ENCODE assay signal across 20 cellular contexts in the genomic region with DNA sequence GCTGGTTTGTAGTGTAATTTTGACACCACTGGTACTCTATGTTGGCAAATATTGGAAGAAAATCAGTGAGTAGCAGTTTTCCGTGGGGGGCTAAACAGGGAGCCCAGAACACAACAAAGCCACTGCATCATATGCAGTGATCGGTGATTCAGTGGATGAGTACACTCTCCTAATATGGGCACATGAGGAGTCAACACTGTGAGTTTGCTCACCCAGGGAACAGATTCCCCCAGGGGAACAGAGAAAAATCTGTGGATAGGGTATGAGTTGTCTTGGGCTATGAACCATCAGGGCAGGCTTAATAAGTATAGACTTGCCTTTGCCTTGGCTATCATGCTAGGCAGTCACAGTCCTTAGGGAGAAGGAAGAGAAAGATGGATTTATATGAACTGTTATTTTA.
DNase-seq lines count a peak whose midpoint lies in the region; ATAC-seq and TF ChIP-seq lines count a peak whose summit lies in the region.
"Had no signal": no experiment of that assay in that cellular context is flagged by ENCODE, and none has a peak within 500 bp of the region (broad histone marks: within the 10 kb centered on the region; RNA-seq: fewer than 3 reads in every experiment).

No MANE protein-coding gene starts in this region.

- intact Hi-C loops in uterus (cut with DNase I; ENCODE audit: low total_unique reads): no loop called here
- intact Hi-C loops in gastrocnemius medialis (cut with DNase I; ENCODE audit: low total_unique reads): no loop called here

- in situ Hi-C loops in gastrocnemius medialis (cut with MboI; ENCODE audit: low sequenced_read_pairs in 4 of 4): no loop called here

- H3K4me1 ChIP-seq in uterus: no peaks in the 10 kb centered on the region
- H3K4me1 ChIP-seq in gastrocnemius medialis: no peaks in the 10 kb centered on the region
- H3K4me1 ChIP-seq: left ventricle myocardium inferior, Peyer's patch, upper lobe of right lung had no signal

- no peak for TF ChIP-seq CTCF in cardiac fibroblast (IDR thresholded peaks at IDR 0.05; ENCODE audit: low read depth, low read length)
- TF ChIP-seq CTCF in kidney epithelial cell (IDR thresholded peaks at IDR 0.05; ENCODE audit: insufficient read depth, low read length, poor library complexity, severe bottlenecking): no peak
- no peak for TF ChIP-seq CTCF in uterus (IDR thresholded peaks at IDR 0.05)
- TF ChIP-seq CTCF in gastrocnemius medialis (IDR thresholded peaks at IDR 0.05 in 4 of 5, conservative IDR thresholded peaks at IDR 0.05 in 1 of 5): no peak

- no peaks in the 10 kb centered on the region for H3K9me3 ChIP-seq in uterus
- H3K9me3 ChIP-seq in gastrocnemius medialis: no peaks in the 10 kb centered on the region
- H3K9me3 ChIP-seq: BLaER1 treated with 17β-estradiol and CSF1 and Interleukin-3, amounts not matched to agents 10 nM and 100 nM; Peyer's patch; upper lobe of right lung had no signal

- H3K27ac ChIP-seq in uterus: no peak overlapping the region
- H3K27ac ChIP-seq in gastrocnemius medialis: no peak overlapping the region
- H3K27ac ChIP-seq: BLaER1 treated with 17β-estradiol and CSF1 and Interleukin-3, amounts not matched to agents 10 nM and 100 nM; left ventricle myocardium inferior; Peyer's patch; upper lobe of right lung had no signal

- TF ChIP-seq POLR2A in uterus (IDR thresholded peaks at IDR 0.05) (no peak), gastrocnemius medialis (IDR thresholded peaks at IDR 0.05) (no peak)

- H3K4me3 ChIP-seq in cardiac fibroblast (replicated peaks in 1 of 2; ENCODE audit: low read depth in 2 of 2, low read length in 2 of 2) (no peak overlapping the region), kidney epithelial cell (ENCODE audit: low read depth, low read length) (no peak overlapping the region), uterus (no peak overlapping the region), gastrocnemius medialis (no peak overlapping the region)
- H3K4me3 ChIP-seq: BLaER1 treated with 17β-estradiol and CSF1 and Interleukin-3, amounts not matched to agents 10 nM and 100 nM; K562; left ventricle myocardium inferior; Peyer's patch; upper lobe of right lung had no signal

- H3K27me3 ChIP-seq in kidney epithelial cell (ENCODE audit: control insufficient read depth, insufficient read depth, low read length): no peaks in the 10 kb centered on the region
- H3K27me3 ChIP-seq in uterus: no peaks in the 10 kb centered on the region
- no peaks in the 10 kb centered on the region for H3K27me3 ChIP-seq in gastrocnemius medialis
- H3K27me3 ChIP-seq: BLaER1 treated with 17β-estradiol and CSF1 and Interleukin-3, amounts not matched to agents 10 nM and 100 nM; Peyer's patch; upper lobe of right lung had no signal

- H3K36me3 ChIP-seq in kidney epithelial cell (ENCODE audit: control insufficient read depth, insufficient read depth, low read length) (no peaks in the 10 kb centered on the region), uterus (no peaks in the 10 kb centered on the region), gastrocnemius medialis (no peaks in the 10 kb centered on the region)
- H3K36me3 ChIP-seq: BLaER1 treated with 17β-estradiol and CSF1 and Interleukin-3, amounts not matched to agents 10 nM and 100 nM; left ventricle myocardium inferior; Peyer's patch; upper lobe of right lung had no signal

- peak; percentile 72 for DNase-seq in EL
- DNase-seq in NCI-H226: peak; percentile 10
- DNase-seq in cardiac fibroblast (ENCODE audit: low read depth in 2 of 2): peak; percentile 21 to 86
- peak; percentile 19 for DNase-seq in kidney epithelial cell (ENCODE audit: low read depth)
- DNase-seq in uterus: no peak
- no peak for DNase-seq in activated naive CD4-positive, alpha-beta T cell (lab: John Stamatoyannopoulos, UW)
- DNase-seq in gastrocnemius medialis: no peak
- DNase-seq: activated CD4-positive, alpha-beta T cell treated with anti-CD3 and anti-CD28 coated beads, Interleukin-2, amount 10 ng/mL, durations not matched to agents 7 days and 5 days; activated T-cell treated with anti-CD3 and anti-CD28 coated beads, Interleukin-2, amount 50 U/mL, for 24 hours; amygdala; left ventricle myocardium inferior; NCI-H1436; Peyer's patch; stimulated activated CD4-positive, alpha-beta T cell treated with anti-CD3 and anti-CD28 coated beads, Interleukin-4, amount 100 ng/mL, for 1 hour; T-helper 17 cell; upper lobe of right lung had no signal

- ATAC-seq in HG02973 (IDR thresholded peaks at IDR 0.05; ENCODE audit: unreplicated experiment) (no peak), gastrocnemius medialis (no peak)
- ATAC-seq: K562; natural killer cell treated with Interleukin-12 subunit alpha and Interleukin-12 subunit beta and Interleukin-15 and Interleukin-18, amount 100 ng/mL, for 72 hours; T-helper 17 cell; upper lobe of right lung had no signal

Comparison
In these comparisons a context has a peak if more than half of its experiments do, and no peak if none do; other contexts are left out.
1. DNase-seq: peak in EL (single experiment), NCI-H226 (single experiment), cardiac fibroblast (2 of 2) and kidney epithelial cell (single experiment); none in uterus (0 of 2), activated naive CD4-positive, alpha-beta T cell (0 of 4) and gastrocnemius medialis (0 of 2).